8 cellular contexts compared by ENCODE assay signal in the genomic region with DNA sequence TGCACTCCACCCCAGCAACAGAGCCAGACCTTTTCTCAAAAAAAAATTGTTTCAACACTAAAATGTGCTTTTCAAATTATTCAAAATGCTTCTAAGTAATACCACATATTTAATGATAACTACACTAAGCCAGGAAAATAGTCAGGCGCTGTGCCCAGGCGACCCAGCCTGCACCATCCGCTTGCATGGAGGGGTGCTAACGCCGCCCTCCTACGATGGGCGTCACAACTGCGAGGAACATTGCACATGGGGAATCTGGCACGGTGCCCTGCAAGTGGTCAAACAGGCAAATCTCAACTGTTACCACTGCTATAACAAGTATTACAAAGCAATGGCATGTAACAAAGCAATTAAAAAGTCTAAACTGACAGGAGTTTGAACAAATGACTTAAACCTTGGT.
DNase-seq lines count a peak whose midpoint lies in the region; ATAC-seq and TF ChIP-seq lines count a peak whose summit lies in the region.
"Not testable (repeated sequence)": the region's sequence is repeated elsewhere in the genome, so short reads cannot be mapped to it uniquely, and the experiment has no call there.

No MANE protein-coding gene starts in this region.

- not testable (repeated sequence) for H3K4me3 ChIP-seq in ACC112 (ENCODE audit: low read depth, low read length); mammary epithelial cell (replicated peaks in 1 of 3; ENCODE audit: insufficient read depth in 1 of 3, low read depth in 2 of 3, low read length in 3 of 3); fibroblast of the aortic adventitia (ENCODE audit: low read depth, low read length); testis

- H3K4me1 ChIP-seq in ACC112 (ENCODE audit: control insufficient read depth, insufficient read depth, low read length, unreplicated experiment) = peaks cover 11% of the 10 kb centered on the region
- H3K4me1 ChIP-seq in mammary epithelial cell (ENCODE audit: insufficient read depth, low read length); testis: not testable (repeated sequence)

- in situ Hi-C loops in mammary epithelial cell (cut with MboI; ENCODE audit: low sequenced_read_pairs in 2 of 2) = not testable (repeated sequence)

- BruUV-seq in mammary epithelial cell (replicated peaks; lab: Mats Ljungman, UMichigan) = not testable (repeated sequence)

- CTCF ChIA-PET in mammary epithelial cell (lab: Charles Lee; ENCODE audit: low non-redundant PET) = not testable (repeated sequence)

- intact Hi-C loops in mammary epithelial cell (cut with micrococcal nuclease); left colon (cut with DNase I, micrococcal nuclease); testis (cut with DNase I; ENCODE audit: low total_unique reads): not testable (repeated sequence)

- peak overlapping the region; percentile 87 for H3K27ac ChIP-seq in ACC112 (ENCODE audit: low read depth, low read length)
- H3K27ac ChIP-seq in mammary epithelial cell (ENCODE audit: insufficient read depth, low read depth, low read length); testis: not testable (repeated sequence)

- whole genome bisulfite sequencing in mammary epithelial cell (ENCODE audit: low coverage, missing lambda C conversion rate) = 44% methylated on average over 9 of the region's 9 CpGs
- WGBS in testis, 2 donors = 35 to 38% methylated on average over 9 of the region's 9 CpGs

- ATAC-seq in left colon (peak; percentile 45), omental fat pad (ENCODE audit: low FRiP score) (peak; percentile 79)

- H3K79me2 ChIP-seq in ACC112 (ENCODE audit: control insufficient read depth, insufficient read depth, low read length, unreplicated experiment); mammary epithelial cell (ENCODE audit: insufficient read depth, low read length): not testable (repeated sequence)

- dilution Hi-C loops in mammary epithelial cell (cut with HindIII; ENCODE audit: low sequenced_read_pairs) = not testable (repeated sequence)

- DNase-seq in HUDEP-2 (lab: John Stamatoyannopoulos, UW; ENCODE audit: unreplicated experiment in 76 of 76) = peak in 43 of 76 experiments; percentile 0 to 60 (median 30)
- DNase-seq in RPMI7951 (ENCODE audit: low read depth) = peak; percentile 40
- DNase-seq in mammary epithelial cell = peak; percentile 4
- DNase-seq in fibroblast of the aortic adventitia (ENCODE audit: low read depth) = peak; percentile 87
- peak in 1 of 2 donors; percentile 66 for DNase-seq in left colon
- peak; percentile 48 for DNase-seq in omental fat pad (ENCODE audit: low spot score)
- DNase-seq in testis = peak; percentile 26

- not testable (repeated sequence) for H3K9ac ChIP-seq in mammary epithelial cell (ENCODE audit: insufficient read depth, low read length)

- H3K27me3 ChIP-seq in ACC112 (ENCODE audit: insufficient read depth, low read length); mammary epithelial cell (ENCODE audit: insufficient read depth, low read length); testis: not testable (repeated sequence)

- not testable (repeated sequence) for H2AFZ ChIP-seq in ACC112 (ENCODE audit: low read length, unreplicated experiment); mammary epithelial cell (ENCODE audit: low read depth, low read length)

- H3K4me2 ChIP-seq in mammary epithelial cell (ENCODE audit: insufficient read depth, low read depth, low read length) = not testable (repeated sequence)

- not testable (repeated sequence) for H4K20me1 ChIP-seq in mammary epithelial cell (ENCODE audit: insufficient read depth, low read length)

- not testable (repeated sequence) for TF ChIP-seq POLR2A in testis (IDR thresholded peaks at IDR 0.05)

- not testable (repeated sequence) for H3K36me3 ChIP-seq in ACC112 (ENCODE audit: insufficient read depth, low read length); mammary epithelial cell (ENCODE audit: insufficient read depth, low read length); testis (ENCODE audit: low read depth, missing control alignments)

- TF ChIP-seq CTCF in mammary epithelial cell (conservative IDR thresholded peaks at IDR 0.05 in 1 of 2, IDR thresholded peaks at IDR 0.05 in 1 of 2; ENCODE audit: extremely low read depth in 1 of 2, insufficient read depth in 1 of 2, low read depth in 1 of 2, low read length in 2 of 2); fibroblast of the aortic adventitia (IDR thresholded peaks at IDR 0.05; ENCODE audit: insufficient read depth, low read length); omental fat pad (IDR thresholded peaks at IDR 0.05); testis (IDR thresholded peaks at IDR 0.05): not testable (repeated sequence)

- H3K9me3 ChIP-seq in mammary epithelial cell (replicated peaks; ENCODE audit: insufficient read depth, low read length); testis: not testable (repeated sequence)
